In genomic region chr1:17540255-17541001, GRCh38 we compare ENCODE assay signal across 1 cellular context.
TF ChIP-seq lines count a peak whose summit lies in the region.

No MANE protein-coding gene starts in this region.

TF ChIP-seq in HEK293, 187 proteins besides CTCF, POLR2A, EP300 and RAD21 (continued from another document):
- peak; percentile 83; the same call in 1 of the 2 replicates for TF ChIP-seq KLF8 (tag by site-specific recombination; IDR thresholded peaks at IDR 0.05)
- TF ChIP-seq ZIC2 (tag by site-specific recombination; IDR thresholded peaks at IDR 0.05), result peak; percentile 84
- peak; percentile 81 for TF ChIP-seq ZBTB20 (tag by site-specific recombination; IDR thresholded peaks at IDR 0.05)
- no peak for TF ChIP-seq ZNF837 (tag by site-specific recombination; IDR thresholded peaks at IDR 0.05)
- no peak for TF ChIP-seq ZNF23 (tag by site-specific recombination; IDR thresholded peaks at IDR 0.05; ENCODE audit: borderline replicate concordance)
- no peak for TF ChIP-seq ZNF274 (IDR thresholded peaks at IDR 0.05; ENCODE audit: low read length)
- TF ChIP-seq ZNF274 (tag by site-specific recombination; IDR thresholded peaks at IDR 0.05; ENCODE audit: borderline replicate concordance), result no peak
- no peak for TF ChIP-seq ZNF791 (tag by site-specific recombination; IDR thresholded peaks at IDR 0.05)
- TF ChIP-seq ZNF335 (tag by site-specific recombination; conservative IDR thresholded peaks at IDR 0.05), result peak; percentile 53; the same call in 1 of the 2 replicates
- 0 out of 2 replicates have a peak, but pooled peaks have one; percentile 33 for TF ChIP-seq ZNF692 (tag by site-specific recombination; IDR thresholded peaks at IDR 0.05)
- peak; percentile 82 for TF ChIP-seq ZNF341 (tag by site-specific recombination; IDR thresholded peaks at IDR 0.05; ENCODE audit: low read depth)
- peak; percentile 91 for TF ChIP-seq SP3 (tag by site-specific recombination; IDR thresholded peaks at IDR 0.05)
- no peak for TF ChIP-seq ZBTB1 (tag by site-specific recombination; IDR thresholded peaks at IDR 0.05)
- TF ChIP-seq ZNF488 (tag by site-specific recombination; IDR thresholded peaks at IDR 0.05), result no peak
- TF ChIP-seq GLIS1 (tag by site-specific recombination; IDR thresholded peaks at IDR 0.05), result peak; percentile 80
- TF ChIP-seq WT1 (tag by site-specific recombination; IDR thresholded peaks at IDR 0.05), result peak; percentile 37; the same call in 1 of the 2 replicates
- TF ChIP-seq KLF1 (tag by site-specific recombination; IDR thresholded peaks at IDR 0.05), result peak; percentile 55
